10 cellular contexts compared by ENCODE assay signal in the genomic region with DNA sequence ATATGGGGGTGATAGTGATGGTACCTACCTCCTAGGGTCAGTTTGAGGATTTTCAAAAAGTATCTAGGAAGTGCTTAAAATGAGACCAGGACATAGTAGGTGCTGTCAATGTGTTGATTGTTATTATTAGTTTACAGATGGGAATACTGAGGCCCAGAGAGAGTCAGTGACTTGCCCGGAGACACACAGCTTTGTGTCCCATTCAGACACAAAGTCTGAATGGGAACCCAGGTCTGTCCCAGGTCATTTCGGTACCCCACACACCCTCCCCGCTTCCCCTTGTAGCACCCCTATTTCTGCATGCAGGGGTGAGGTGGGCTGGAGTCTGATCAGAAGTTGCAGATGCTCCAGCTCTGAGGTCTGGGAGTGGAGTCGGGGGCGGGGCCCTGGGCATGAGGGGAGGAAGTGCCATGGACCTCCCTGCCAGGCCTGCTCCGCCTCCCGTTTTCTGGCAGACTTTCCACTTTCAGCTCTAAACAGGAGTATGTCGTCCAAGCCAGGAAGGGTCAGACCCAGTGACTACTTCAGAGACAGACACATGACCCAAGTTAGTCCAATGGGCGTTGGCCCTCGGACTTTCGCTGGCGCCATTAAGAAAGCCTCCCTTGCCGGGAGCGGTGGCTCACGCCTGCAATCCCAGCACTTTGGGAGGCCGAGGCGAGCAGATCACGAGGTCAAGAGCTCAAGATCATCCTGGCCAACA. TPM values are rescaled to one million over a fixed set of nuclear protein-coding genes. Genes with fewer than 3 reads are reported as not detected.
DNase-seq lines count a peak whose midpoint lies in the region; ATAC-seq and TF ChIP-seq lines count a peak whose summit lies in the region.
"Had no signal": no experiment of that assay in that cellular context is flagged by ENCODE, and none has a peak within 500 bp of the region (broad histone marks: within the 10 kb centered on the region; RNA-seq: fewer than 3 reads in every experiment).

No MANE protein-coding gene starts in this region.

- H3K9me3 Mint-ChIP-seq in activated naive CD4-positive, alpha-beta T cell treated with anti-CD3 and anti-CD28 coated beads, Interleukin-2, amount 50 U/mL, for 24 hours: no peaks in the 10 kb centered on the region
- H3K9me3 Mint-ChIP-seq in activated naive CD4-positive, alpha-beta T cell treated with anti-CD3 and anti-CD28 coated beads, Interleukin-2, amount 50 U/mL, for 72 hours: no peaks in the 10 kb centered on the region
- H3K9me3 Mint-ChIP-seq: activated CD4-positive, alpha-beta T cell treated with anti-CD3 and anti-CD28 coated beads, Interleukin-2, amount 10 ng/mL, durations not matched to agents 7 days and 5 days had no signal

- WGBS in esophagus squamous epithelium, 2 donors: 84% methylated on average over 11 of the region's 18 CpGs; no CpG with 5 or more reads in 1 of the 2 donors
- 77% methylated on average over 16 of the region's 18 CpGs; no CpG with 5 or more reads in 1 of the 2 donors for WGBS in transverse colon (ENCODE audit: low coverage in 1 of 2), 2 donors

- intact Hi-C loops in esophagus squamous epithelium (cut with DNase I): no loop called here
- intact Hi-C loops in transverse colon (cut with DNase I; ENCODE audit: low total_unique reads): no loop called here

- no peaks in the 10 kb centered on the region for H3K36me3 Mint-ChIP-seq in activated naive CD4-positive, alpha-beta T cell treated with anti-CD3 and anti-CD28 coated beads, Interleukin-2, amount 50 U/mL, for 24 hours
- peaks cover 0 to 19% of the 10 kb centered on the region in 2 donors for H3K36me3 Mint-ChIP-seq in activated naive CD4-positive, alpha-beta T cell treated with anti-CD3 and anti-CD28 coated beads, Interleukin-2, amount 50 U/mL, for 72 hours

- peaks cover 0 to 2% (median 0%) of the 10 kb centered on the region in 3 donors for H3K36me3 ChIP-seq in esophagus squamous epithelium
- H3K36me3 ChIP-seq in transverse colon: no peaks in the 10 kb centered on the region

- ATAC-seq in activated naive CD4-positive, alpha-beta T cell treated with anti-CD3 and anti-CD28 coated beads, Interleukin-2, amount 50 U/mL, for 72 hours: no peak
- ATAC-seq: GM12878, Panc1 had no signal

- no peak for DNase-seq in activated naive CD4-positive, alpha-beta T cell treated with anti-CD3 and anti-CD28 coated beads, Interleukin-2, amount 50 U/mL, for 72 hours (ENCODE audit: low spot score in 2 of 2)
- DNase-seq in esophagus squamous epithelium (lab: John Stamatoyannopoulos, UW): no peak
- DNase-seq in transverse colon: peak; percentile 46
- DNase-seq in COLO829 (ENCODE audit: low spot score): no peak
- no peak for DNase-seq in NCI-H2171 (lab: John Stamatoyannopoulos, UW)
- DNase-seq: activated CD4-positive, alpha-beta T cell treated with anti-CD3 and anti-CD28 coated beads, Interleukin-2, amount 10 ng/mL, durations not matched to agents 7 days and 5 days; posterior cingulate gyrus had no signal

- H3K4me3 ChIP-seq in esophagus squamous epithelium: no peak overlapping the region
- no peak overlapping the region for H3K4me3 ChIP-seq in transverse colon
- H3K4me3 ChIP-seq: GM12878 had no signal

- TF ChIP-seq POLR2A in esophagus squamous epithelium (IDR thresholded peaks at IDR 0.05) (no peak), transverse colon (IDR thresholded peaks at IDR 0.05) (no peak)

- no peak for TF ChIP-seq EP300 in transverse colon (IDR thresholded peaks at IDR 0.05; ENCODE audit: low read depth)

- TF ChIP-seq CTCF in esophagus squamous epithelium (IDR thresholded peaks at IDR 0.05): no peak
- TF ChIP-seq CTCF in transverse colon (IDR thresholded peaks at IDR 0.05): no peak

- no peaks in the 10 kb centered on the region for H3K27me3 Mint-ChIP-seq in activated naive CD4-positive, alpha-beta T cell treated with anti-CD3 and anti-CD28 coated beads, Interleukin-2, amount 50 U/mL, for 24 hours

- H3K4me1 ChIP-seq in esophagus squamous epithelium (peaks cover 25 to 91% (median 33%) of the 10 kb centered on the region in 3 donors), transverse colon (peaks cover 28 to 52% (median 31%) of the 10 kb centered on the region in 4 donors)

- in situ Hi-C loops in transverse colon (cut with MboI; ENCODE audit: low pct_ligation_motif_present in 1 of 4, low pct_unique_long_range_greater_than_20kb in 1 of 4, low sequenced_read_pairs in 3 of 4): no loop called here

- H3K27me3 ChIP-seq in esophagus squamous epithelium (no peaks in the 10 kb centered on the region), transverse colon (peaks cover 14% of the 10 kb centered on the region)

- H3K27ac ChIP-seq in esophagus squamous epithelium: peak overlapping the region; percentile 0 to 75 (median 67)
- peak overlapping the region; percentile 72 to 91 (median 78) for H3K27ac ChIP-seq in transverse colon

- no peak overlapping the region for H3K27ac Mint-ChIP-seq in activated naive CD4-positive, alpha-beta T cell treated with anti-CD3 and anti-CD28 coated beads, Interleukin-2, amount 50 U/mL, for 24 hours
- peak overlapping the region in 1 of 2 donors; percentile 4 for H3K27ac Mint-ChIP-seq in activated naive CD4-positive, alpha-beta T cell treated with anti-CD3 and anti-CD28 coated beads, Interleukin-2, amount 50 U/mL, for 72 hours

- no peaks in the 10 kb centered on the region for H3K9me3 ChIP-seq in esophagus squamous epithelium
- no peaks in the 10 kb centered on the region for H3K9me3 ChIP-seq in transverse colon

- peak overlapping the region; percentile 27 for H3K4me3 Mint-ChIP-seq in activated naive CD4-positive, alpha-beta T cell treated with anti-CD3 and anti-CD28 coated beads, Interleukin-2, amount 50 U/mL, for 24 hours
- H3K4me3 Mint-ChIP-seq: activated CD4-positive, alpha-beta T cell treated with anti-CD3 and anti-CD28 coated beads, Interleukin-2, amount 10 ng/mL, durations not matched to agents 7 days and 5 days had no signal

- peaks cover 51% of the 10 kb centered on the region for H3K4me1 Mint-ChIP-seq in activated naive CD4-positive, alpha-beta T cell treated with anti-CD3 and anti-CD28 coated beads, Interleukin-2, amount 50 U/mL, for 24 hours

RNA-seq across cellular contexts. Expression of a gene that starts 3.2 kb away (rescaled TPM):
- 10 to 100 TPM in 1 of 2 donors, 1 to 10 TPM in 1; 5.5 to 20.2 TPM for total RNA-seq in activated naive CD4-positive, alpha-beta T cell treated with anti-CD3 and anti-CD28 coated beads, Interleukin-2, amount 50 U/mL, for 72 hours
- total RNA-seq in esophagus squamous epithelium (10 to 100 TPM; 11.9 to 51.1 (median 27.2) TPM), transverse colon (100 to 1,000 TPM in 1 of 4 donors, 10 to 100 TPM in 3; 10.1 to 201 (median 17.4) TPM)

RNA-seq across cellular contexts. Expression of a gene that starts 20.7 kb away (rescaled TPM):
- 10 to 100 TPM; 44.6 to 47.5 TPM for total RNA-seq in activated naive CD4-positive, alpha-beta T cell treated with anti-CD3 and anti-CD28 coated beads, Interleukin-2, amount 50 U/mL, for 72 hours
- 10 to 100 TPM; 17.1 to 81.6 (median 33.6) TPM for total RNA-seq in esophagus squamous epithelium
- 100 to 1,000 TPM in 1 of 4 donors, 10 to 100 TPM in 3; 52.6 to 256 (median 78.6) TPM for total RNA-seq in transverse colon

RNA-seq across cellular contexts. Expression of a gene that starts 30.1 kb away (rescaled TPM):
- total RNA-seq in activated naive CD4-positive, alpha-beta T cell treated with anti-CD3 and anti-CD28 coated beads, Interleukin-2, amount 50 U/mL, for 72 hours: 10 to 100 TPM in 1 of 2 donors, 1 to 10 TPM in 1; 4.1 to 11.4 TPM
- total RNA-seq in esophagus squamous epithelium (1 to 10 TPM; 5.0 to 7.7 (median 6.4) TPM), transverse colon (1 to 10 TPM in 3 of 4 donors, not detected in 1; 2.1 to 5.0 (median 2.5) TPM)

RNA-seq across cellular contexts. Expression of a gene that starts 32.9 kb away (rescaled TPM):
- total RNA-seq in activated naive CD4-positive, alpha-beta T cell treated with anti-CD3 and anti-CD28 coated beads, Interleukin-2, amount 50 U/mL, for 72 hours: 10 to 100 TPM in 1 of 2 donors, 1 to 10 TPM in 1; 1.8 to 14.9 TPM
- total RNA-seq in esophagus squamous epithelium (1 to 10 TPM; 2.4 to 7.2 (median 4.4) TPM), transverse colon (10 to 100 TPM in 2 of 4 donors, 1 to 10 TPM in 1, under 1 TPM in 1; 0.60 to 17.2 (median 7.8) TPM)

RNA-seq across cellular contexts. Expression of a gene that starts 40.1 kb away (rescaled TPM):
- total RNA-seq in activated naive CD4-positive, alpha-beta T cell treated with anti-CD3 and anti-CD28 coated beads, Interleukin-2, amount 50 U/mL, for 72 hours: 100 to 1,000 TPM in 1 of 2 donors, 10 to 100 TPM in 1; 70.1 to 230 TPM
- total RNA-seq in esophagus squamous epithelium (10 to 100 TPM; 63.4 to 96.5 (median 76.2) TPM), transverse colon (100 to 1,000 TPM in 2 of 4 donors, 10 to 100 TPM in 2; 96.5 to 170 (median 130) TPM)
